Comparison of ENCODE assay signal across 33 cellular contexts in genomic region chr9:77099388-77099787, GRCh38.
DNase-seq lines count a peak whose midpoint lies in the region; ATAC-seq and TF ChIP-seq lines count a peak whose summit lies in the region.
"Had no signal": no experiment of that assay in that cellular context is flagged by ENCODE, and none has a peak within 500 bp of the region (broad histone marks: within the 10 kb centered on the region; RNA-seq: fewer than 3 reads in every experiment).

No MANE protein-coding gene starts in this region.

- H3K27me3 ChIP-seq in neural cell (ENCODE audit: insufficient read depth, low read depth, low read length) = no peaks in the 10 kb centered on the region
- H3K27me3 ChIP-seq: ascending aorta, cardiac muscle cell, colonic mucosa, ovary had no signal

- H3K4me3 ChIP-seq in neural cell (ENCODE audit: low read length) = peak overlapping the region; percentile 11
- H3K4me3 ChIP-seq: ascending aorta, cardiac muscle cell, colonic mucosa, HAP-1, ovary, PC-9, suprapubic skin had no signal

- H3K36me3 ChIP-seq in neural cell (ENCODE audit: insufficient read depth, low read length) = no peaks in the 10 kb centered on the region
- H3K36me3 ChIP-seq: ascending aorta, cardiac muscle cell, colonic mucosa, HAP-1, ovary, suprapubic skin had no signal

- H3K9me3 ChIP-seq in neural cell (ENCODE audit: low read length) = no peaks in the 10 kb centered on the region
- H3K9me3 ChIP-seq: ascending aorta, Caco-2, colonic mucosa, HAP-1, ovary, SK-N-SH had no signal

- H3F3A ChIP-seq in neural cell (ENCODE audit: insufficient read depth, low read length, poor library complexity, severe bottlenecking) = no peaks in the 10 kb centered on the region

- ATAC-seq in HG02642 (IDR thresholded peaks at IDR 0.05; ENCODE audit: poor library complexity, unreplicated experiment) (no peak), GM18519 (IDR thresholded peaks at IDR 0.05; ENCODE audit: low FRiP score, unreplicated experiment) (no peak), GM21576 (IDR thresholded peaks at IDR 0.05; ENCODE audit: unreplicated experiment) (no peak)
- ATAC-seq: activated CD4-positive, CD25-positive, alpha-beta regulatory T cell treated with anti-CD3 and anti-CD28 coated beads, Interleukin-2, amount 50 U/mL, for 24 hours; activated CD8-positive, alpha-beta memory T cell treated with anti-CD3 and anti-CD28 coated beads, Interleukin-2, amount 10 ng/mL, durations not matched to agents 7 days and 5 days; left lobe of liver; T-helper 17 cell had no signal

- DNase-seq in NCI-H2171 treated with DMSO at 0.1 percent for 48 hours (lab: John Stamatoyannopoulos, UW) = peak; percentile 11
- DNase-seq in NCI-H2171 (lab: John Stamatoyannopoulos, UW) = no peak
- DNase-seq in NCI-H1436 (lab: John Stamatoyannopoulos, UW) = peak; percentile 72
- DNase-seq in NCI-H460 (ENCODE audit: extremely low read depth, low read depth) = peak; percentile 68
- DNase-seq: activated CD4-positive, alpha-beta T cell treated with anti-CD3 and anti-CD28 coated beads, Interleukin-2, amount 50 U/mL, for 4 hours; activated CD8-positive, alpha-beta memory T cell treated with anti-CD3 and anti-CD28 coated beads, Interleukin-2, amount 10 ng/mL, durations not matched to agents 7 days and 5 days; activated gamma-delta T cell treated with Interleukin-2 at 50 U/mL for 16 hours; activated naive CD8-positive, alpha-beta T cell treated with anti-CD3 and anti-CD28 coated beads, Interleukin-2, amount 10 ng/mL, durations not matched to agents 7 days and 5 days; activated T-cell treated with anti-CD3 and anti-CD28 coated beads, Interleukin-2, amount 50 U/mL, for 48 hours; C1 segment of cervical spinal cord; Caco-2; colonic mucosa; DMS79 treated with DMSO at 0.1 percent for 48 hours; effector CD4-positive, alpha-beta T cell; GDM1; NCI-H446; ovary; PC-9; SK-N-SH; small intestine; stimulated activated naive CD4-positive, alpha-beta T cell; T-helper 17 cell had no signal

- no peak overlapping the region for H3K27ac ChIP-seq in neural cell (ENCODE audit: low read length)
- H3K27ac ChIP-seq: 22Rv1, ascending aorta, cardiac muscle cell, colonic mucosa, ovary, PC-9, suprapubic skin had no signal

- TF ChIP-seq RAD21 in neural cell (conservative IDR thresholded peaks at IDR 0.05) = no peak

- no peak for TF ChIP-seq CTCF in neural cell (IDR thresholded peaks at IDR 0.05; ENCODE audit: poor library complexity, severe bottlenecking)

- H3K9ac ChIP-seq in neural cell (ENCODE audit: low read length) = no peak overlapping the region
- H3K9ac ChIP-seq: SK-N-SH had no signal

- no peaks in the 10 kb centered on the region for H3K79me2 ChIP-seq in neural cell (replicated peaks; ENCODE audit: insufficient read depth, low read length)

- TF ChIP-seq EP300 in neural cell (conservative IDR thresholded peaks at IDR 0.05; ENCODE audit: poor library complexity, severe bottlenecking) = peak; percentile 74

- no peak overlapping the region for H3K4me2 ChIP-seq in neural cell (ENCODE audit: low read length)
- H3K4me2 ChIP-seq: PC-9, SK-N-SH had no signal

- no peak overlapping the region for H2AFZ ChIP-seq in neural cell (ENCODE audit: low read depth, low read length)
- H2AFZ ChIP-seq: PC-9 had no signal

- H3K9me2 ChIP-seq in neural cell (ENCODE audit: insufficient read depth, low read length) = no peaks in the 10 kb centered on the region
- H3K9me2 ChIP-seq: SK-N-SH had no signal

- H4K20me1 ChIP-seq in neural cell (ENCODE audit: insufficient read depth) = no peaks in the 10 kb centered on the region

TF ChIP-seq in neural cell, 6 proteins besides CTCF, POLR2A, EP300 and RAD21:
- TF ChIP-seq POLR2AphosphoS5 (IDR thresholded peaks at IDR 0.05) (peak; percentile 70), TAF1 (IDR thresholded peaks at IDR 0.05; ENCODE audit: low read depth) (no peak), MXI1 (conservative IDR thresholded peaks at IDR 0.05; ENCODE audit: poor library complexity, severe bottlenecking) (no peak), EZH2 (IDR thresholded peaks at IDR 0.05; ENCODE audit: borderline replicate concordance, insufficient read depth, low read length, poor library complexity, severe bottlenecking) (no peak), SMC3 (conservative IDR thresholded peaks at IDR 0.05; ENCODE audit: poor library complexity) (no peak), REST (IDR thresholded peaks at IDR 0.05; ENCODE audit: borderline replicate concordance) (no peak)
